Comparison of ENCODE assay signal across 8 cellular contexts in genomic region chr10:73413108-73413527, GRCh38. TPM values are rescaled to one million over a fixed set of nuclear protein-coding genes. Genes with fewer than 3 reads are reported as not detected.
A peak's percentile ranks its signal among the peaks of the same experiment; 100 is the strongest.
DNase-seq lines count a peak whose midpoint lies in the region; ATAC-seq, FAIRE-seq and TF ChIP-seq lines count a peak whose summit lies in the region.

No MANE protein-coding gene starts in this region.

- no peak for TF ChIP-seq EP300 in SK-N-SH (IDR thresholded peaks at IDR 0.05; ENCODE audit: borderline replicate concordance in 1 of 2, low read depth in 1 of 2, low read length in 1 of 2)
- TF ChIP-seq EP300 in HepG2 (IDR thresholded peaks at IDR 0.05; ENCODE audit: low read depth in 2 of 2, low read length in 2 of 2), result peak in 1 of 2 experiments; percentile 5; a peak in 2 of 4 replicates
- no peak for TF ChIP-seq EP300 in HepG2 (CRISPR knock-in tag; IDR thresholded peaks at IDR 0.05; ENCODE audit: borderline replicate concordance)

- ATAC-seq in GM21529 (IDR thresholded peaks at IDR 0.05; ENCODE audit: unreplicated experiment) (peak; percentile 29), HepG2 (peak; percentile 73)
- peak; percentile 61 for ATAC-seq in stimulated activated naive CD8-positive, alpha-beta T cell treated with anti-CD3 and anti-CD28 coated beads, Interleukin-15, amount 100 ng/mL, for 72 hours

- H3K9me3 ChIP-seq in HUES6 (ENCODE audit: control insufficient read depth, insufficient read depth, low read depth, low read length) (no peaks in the 10 kb centered on the region), SK-N-SH (no peaks in the 10 kb centered on the region), HepG2 (ENCODE audit: low read length) (no peaks in the 10 kb centered on the region)

- H3K27ac ChIP-seq in HUES6 (ENCODE audit: low read depth, low read length), result peak overlapping the region; percentile 88
- peak overlapping the region; percentile 80 to 88 for H3K27ac ChIP-seq in SK-N-SH (ENCODE audit: low read depth in 2 of 2, low read length in 1 of 2)
- peak overlapping the region; percentile 99 for H3K27ac ChIP-seq in HepG2 (ENCODE audit: extremely low read length, insufficient read depth, low read length)

- in situ Hi-C loops in HepG2 (cut with HindIII; ENCODE audit: extremely low pct_ligation_motif_present, low pct_unique_long_range_greater_than_20kb), result no loop called here

- H3K4me3 ChIP-seq in HUES6 (ENCODE audit: low read depth, low read length), result peak overlapping the region; percentile 86
- peak overlapping the region; percentile 74 to 83 for H3K4me3 ChIP-seq in SK-N-SH (ENCODE audit: low read depth in 2 of 2, low read length in 1 of 2)
- H3K4me3 ChIP-seq in HepG2 (replicated peaks in 1 of 3; ENCODE audit: insufficient read depth in 1 of 3, low read depth in 2 of 3, low read length in 3 of 3), result peak overlapping the region; percentile 64 to 100 (median 89)

- peak; percentile 30 for FAIRE-seq in HepG2 (lab: Jason Lieb, UNC)

- no peaks in the 10 kb centered on the region for H3K9me3 Mint-ChIP-seq in stimulated activated naive CD8-positive, alpha-beta T cell treated with anti-CD3 and anti-CD28 coated beads, Interleukin-15, amount 100 ng/mL, for 72 hours

- POLR2A ChIA-PET in SK-N-SH (lab: Yijun Ruan, JAX), result interaction anchor here (1.3 kb wide), 1 partner anchor 161 kb away, joined by 5 read pairs; no protein-coding TSS in a partner anchor
- POLR2A ChIA-PET in HepG2 (lab: Yijun Ruan, JAX), result interaction anchor here (1.0 to 2.1 kb wide), 8 partner anchors 10 to 428 kb away, joined by 3 to 13 read pairs (median 6); partner anchors contain the start of genes CFAP70, DNAJC9, MRPS16 and PPP3CB

- H3K4me2 ChIP-seq in SK-N-SH (peak overlapping the region; percentile 87), HepG2 (ENCODE audit: low read depth, low read length) (peak overlapping the region; percentile 73)

- H3K79me2 ChIP-seq in SK-N-SH (ENCODE audit: insufficient read depth) (peaks cover 57% of the 10 kb centered on the region), HepG2 (ENCODE audit: insufficient read depth, low read length) (peaks cover 47% of the 10 kb centered on the region)

- H2AFZ ChIP-seq in SK-N-SH (ENCODE audit: low read depth) (peak overlapping the region; percentile 41), HepG2 (ENCODE audit: low read length) (no peak overlapping the region)

- TF ChIP-seq POLR2A in HepG2 (IDR thresholded peaks at IDR 0.05; ENCODE audit: insufficient read depth in 1 of 2, low read depth in 2 of 2, low read length in 2 of 2), result peak in 1 of 2 experiments; percentile 79; a peak in 1 of 4 replicates

- H3K4me1 ChIP-seq in HUES6 (ENCODE audit: control insufficient read depth, insufficient read depth, low read length) (peaks cover 5% of the 10 kb centered on the region; the same call in 1 of the 2 replicates), SK-N-SH (ENCODE audit: control insufficient read depth in 1 of 2, insufficient read depth in 2 of 2, low read depth in 1 of 2, low read length in 1 of 2) (peaks cover 7 to 8% of the 10 kb centered on the region in 2 experiments; a peak in 1 of 4 replicates), HepG2 (ENCODE audit: insufficient read depth, low read length) (peaks cover 60% of the 10 kb centered on the region)

- no TSS peak for BruUV-seq in HepG2 (replicated peaks; lab: Mats Ljungman, UMichigan)

- TF ChIP-seq RAD21 in SK-N-SH (IDR thresholded peaks at IDR 0.05; ENCODE audit: low read length) (no peak), HepG2 (CRISPR knock-in tag; IDR thresholded peaks at IDR 0.05) (no peak)

- peak; percentile 17 for DNase-seq in NCI-H1436 (lab: John Stamatoyannopoulos, UW)
- no peak for DNase-seq in NCI-H1436 treated with DMSO at 0.1 percent for 48 hours (lab: John Stamatoyannopoulos, UW)
- peak; percentile 48 for DNase-seq in SK-N-SH
- DNase-seq in cerebellar cortex (ENCODE audit: low spot score), result peak; percentile 73
- peak; percentile 81 for DNase-seq in HepG2 (ENCODE audit: low spot score)
- DNase-seq in stimulated activated naive CD8-positive, alpha-beta T cell treated with anti-CD3 and anti-CD28 coated beads, Interleukin-15, amount 100 ng/mL, for 72 hours, result peak; percentile 55 to 62

- TF ChIP-seq CTCF in SK-N-SH (IDR thresholded peaks at IDR 0.05) (no peak), HepG2 (CRISPR knock-in tag; IDR thresholded peaks at IDR 0.05) (no peak)

- WGBS in SK-N-SH (ENCODE audit: low lambda C conversion rate), result 3% methylated on average over 9 of the region's 9 CpGs
- WGBS in HepG2 (ENCODE audit: low lambda C conversion rate), result 0% methylated on average over 9 of the region's 9 CpGs

- H4K20me1 ChIP-seq in SK-N-SH (ENCODE audit: insufficient read depth) (peaks cover 22% of the 10 kb centered on the region), HepG2 (ENCODE audit: insufficient read depth, low read length) (peaks cover 14% of the 10 kb centered on the region; the same call in 1 of the 2 replicates)

- H3K4me3 Mint-ChIP-seq in stimulated activated naive CD8-positive, alpha-beta T cell treated with anti-CD3 and anti-CD28 coated beads, Interleukin-15, amount 100 ng/mL, for 72 hours, result peak overlapping the region; percentile 96 to 99

- no peaks in the 10 kb centered on the region for H3K36me3 ChIP-seq in HUES6 (ENCODE audit: control insufficient read depth, insufficient read depth, low read length)
- H3K36me3 ChIP-seq in SK-N-SH (replicated peaks in 1 of 2; ENCODE audit: control insufficient read depth in 1 of 2, insufficient read depth in 2 of 2, low read length in 1 of 2), result peaks cover 0 to 13% of the 10 kb centered on the region in 2 experiments
- H3K36me3 ChIP-seq in HepG2 (replicated peaks in 1 of 2; ENCODE audit: control insufficient read depth in 1 of 2, insufficient read depth in 2 of 2, low read length in 2 of 2), result no peaks in the 10 kb centered on the region; a peak in 1 of 5 replicates

- no peaks in the 10 kb centered on the region for H3K9me2 ChIP-seq in SK-N-SH

- H3K27me3 ChIP-seq in HUES6 (ENCODE audit: control insufficient read depth, insufficient read depth, low read length) (no peaks in the 10 kb centered on the region), SK-N-SH (ENCODE audit: insufficient read depth) (no peaks in the 10 kb centered on the region), HepG2 (ENCODE audit: control insufficient read depth in 1 of 2, insufficient read depth in 2 of 2, low read length in 2 of 2) (no peaks in the 10 kb centered on the region; a peak in 1 of 5 replicates)

- H3F3A ChIP-seq in SK-N-SH (replicated peaks; ENCODE audit: insufficient read depth), result peaks cover 8% of the 10 kb centered on the region

- peaks cover 14% of the 10 kb centered on the region for H3K27me3 Mint-ChIP-seq in stimulated activated naive CD8-positive, alpha-beta T cell treated with anti-CD3 and anti-CD28 coated beads, Interleukin-15, amount 100 ng/mL, for 72 hours

- peak overlapping the region; percentile 95 to 98 for H3K27ac Mint-ChIP-seq in stimulated activated naive CD8-positive, alpha-beta T cell treated with anti-CD3 and anti-CD28 coated beads, Interleukin-15, amount 100 ng/mL, for 72 hours

- H3K9ac ChIP-seq in HUES6 (ENCODE audit: low read length) (peak overlapping the region; percentile 85), SK-N-SH (peak overlapping the region; percentile 95), HepG2 (ENCODE audit: insufficient read depth, low read depth, low read length) (peak overlapping the region; percentile 98)

- CTCF ChIA-PET in SK-N-SH (lab: Yijun Ruan, JAX), result interaction anchor here (1.0 to 1.6 kb wide), 3 partner anchors 19 to 161 kb away, joined by 3 to 4 read pairs (median 3); no protein-coding TSS in a partner anchor
- CTCF ChIA-PET in HepG2 (lab: Yijun Ruan, JAX; ENCODE audit: low intra/inter-chr PET ratio, low total read pairs), result no interaction called here

- H3K4me1 Mint-ChIP-seq in stimulated activated naive CD8-positive, alpha-beta T cell treated with anti-CD3 and anti-CD28 coated beads, Interleukin-15, amount 100 ng/mL, for 72 hours, result peaks cover 43% of the 10 kb centered on the region

- intact Hi-C loops in HepG2 (cut with micrococcal nuclease; ENCODE audit: unreplicated experiment), result loop anchor here (5.0 kb wide), 2 partner anchors 214 to 229 kb away; partner anchors contain the start of gene MYOZ1

RNA-seq across cellular contexts. Expression of gene ANXA7, which starts 0.7 kb away (rescaled TPM):
- polyA plus RNA-seq in SK-N-SH (2012; rRNA removed) (65.7 and 88.1 TPM in 2 replicates), HepG2 (2011; rRNA removed) (54.8 and 59.4 TPM in 2 replicates)
- 82.6 and 83.1 TPM in 2 replicates for polyA plus RNA-seq in SK-N-SH (2012; cell fraction: cytosol; rRNA removed)
- polyA plus RNA-seq in SK-N-SH (2012; cell fraction: nucleus; rRNA removed), result 38.1 and 67.6 TPM in 2 replicates
- total RNA-seq in HepG2 (2016; rRNA removed; fragmentation: Illumina TruSeq; extraction: Trizol), result 89.0 and 139 TPM in 2 replicates
- 10.5 and 13.7 TPM in 2 replicates for total RNA-seq in HepG2 (2016; cell fraction: cytosol; rRNA removed; fragmentation: Illumina TruSeq; extraction: Trizol; ENCODE audit: low read depth)
- total RNA-seq in HepG2 (2016; cell fraction: insoluble cytoplasmic fraction; rRNA removed; fragmentation: Illumina TruSeq; extraction: Trizol), result 94.2 and 145 TPM in 2 replicates
- total RNA-seq in HepG2 (2016; cell fraction: membrane; rRNA removed; fragmentation: Illumina TruSeq; extraction: Trizol), result 21.5 and 22.7 TPM in 2 replicates
- 39.7 and 46.6 TPM in 2 replicates for total RNA-seq in HepG2 (2016; cell fraction: nucleus; rRNA removed; fragmentation: Illumina TruSeq; extraction: Trizol)
- 38.7 and 48.7 TPM in 2 replicates for polyA plus RNA-seq in HepG2 (2011; cell fraction: cytosol; rRNA removed)
- 28.0 and 34.8 TPM in 2 replicates for polyA plus RNA-seq in HepG2 (2011; cell fraction: nucleus; rRNA removed)
- 48.1 and 51.9 TPM in 2 replicates for polyA plus RNA-seq in HepG2 (2012)
- polyA plus RNA-seq in HepG2 (2016; cell fraction: cytosol; fragmentation: Illumina TruSeq; extraction: Trizol; ENCODE audit: low read depth), result 7.4 and 8.4 TPM in 2 replicates
- 157 and 162 TPM in 2 replicates for polyA plus RNA-seq in HepG2 (2016; cell fraction: insoluble cytoplasmic fraction; fragmentation: Illumina TruSeq; extraction: Trizol; ENCODE audit: low read depth)
- 13.1 and 14.0 TPM in 2 replicates for polyA plus RNA-seq in HepG2 (2016; cell fraction: membrane; fragmentation: Illumina TruSeq; extraction: Trizol; ENCODE audit: low read depth)
- polyA plus RNA-seq in HepG2 (2016; cell fraction: nucleus; fragmentation: Illumina TruSeq; extraction: Trizol; ENCODE audit: insufficient read depth, low read depth), result 64.1 and 68.1 TPM in 2 replicates
- 99.7 and 122 TPM in 2 replicates for polyA minus RNA-seq in HepG2 (2011; rRNA and poly(A)+ RNA removed; ENCODE audit: low replicate concordance)
- 42.4 and 48.0 TPM in 2 replicates for polyA minus RNA-seq in HepG2 (2011; cell fraction: cytosol; rRNA and poly(A)+ RNA removed)
- polyA minus RNA-seq in HepG2 (2011; cell fraction: nucleus; rRNA and poly(A)+ RNA removed), result 29.0 and 39.9 TPM in 2 replicates

RNA-seq across cellular contexts. Expression of gene MSS51, which starts 20.2 kb away (rescaled TPM):
- polyA plus RNA-seq in SK-N-SH (2012; rRNA removed), result 0.95 and 1.8 TPM in 2 replicates
- 0.35 and 0.37 TPM in 2 replicates for polyA plus RNA-seq in SK-N-SH (2012; cell fraction: cytosol; rRNA removed)
- 9.0 and 11.7 TPM in 2 replicates for polyA plus RNA-seq in SK-N-SH (2012; cell fraction: nucleus; rRNA removed)
- total RNA-seq in HepG2 (2016; rRNA removed; fragmentation: Illumina TruSeq; extraction: Trizol), result 0.18 and 0.91 TPM in 2 replicates
- total RNA-seq in HepG2 (2016; cell fraction: cytosol; rRNA removed; fragmentation: Illumina TruSeq; extraction: Trizol; ENCODE audit: low read depth), result 0.09 and 0.20 TPM in 2 replicates
- 0.25 and 0.78 TPM in 2 replicates for total RNA-seq in HepG2 (2016; cell fraction: insoluble cytoplasmic fraction; rRNA removed; fragmentation: Illumina TruSeq; extraction: Trizol)
- 0.12 and 0.24 TPM in 2 replicates for total RNA-seq in HepG2 (2016; cell fraction: membrane; rRNA removed; fragmentation: Illumina TruSeq; extraction: Trizol)
- total RNA-seq in HepG2 (2016; cell fraction: nucleus; rRNA removed; fragmentation: Illumina TruSeq; extraction: Trizol), result 1.7 and 1.8 TPM in 2 replicates
- polyA plus RNA-seq in HepG2 (2011; rRNA removed), result 2.3 and 2.4 TPM in 2 replicates
- 0.52 and 0.54 TPM in 2 replicates for polyA plus RNA-seq in HepG2 (2011; cell fraction: cytosol; rRNA removed)
- polyA plus RNA-seq in HepG2 (2011; cell fraction: nucleus; rRNA removed), result 7.4 and 7.6 TPM in 2 replicates
- 0.76 and 1.1 TPM in 2 replicates for polyA plus RNA-seq in HepG2 (2012)
- 0.09 TPM in 1 of 2 replicates, not detected in the other for polyA plus RNA-seq in HepG2 (2016; cell fraction: cytosol; fragmentation: Illumina TruSeq; extraction: Trizol; ENCODE audit: low read depth)
- 0.12 and 0.15 TPM in 2 replicates for polyA plus RNA-seq in HepG2 (2016; cell fraction: insoluble cytoplasmic fraction; fragmentation: Illumina TruSeq; extraction: Trizol; ENCODE audit: low read depth)
- 0.11 and 0.16 TPM in 2 replicates for polyA plus RNA-seq in HepG2 (2016; cell fraction: membrane; fragmentation: Illumina TruSeq; extraction: Trizol; ENCODE audit: low read depth)
- polyA plus RNA-seq in HepG2 (2016; cell fraction: nucleus; fragmentation: Illumina TruSeq; extraction: Trizol; ENCODE audit: insufficient read depth, low read depth), result 2.8 and 3.4 TPM in 2 replicates
- polyA minus RNA-seq in HepG2 (2011; rRNA and poly(A)+ RNA removed; ENCODE audit: low replicate concordance), result 2.2 and 2.7 TPM in 2 replicates
- polyA minus RNA-seq in HepG2 (2011; cell fraction: cytosol; rRNA and poly(A)+ RNA removed), result 0.26 and 0.30 TPM in 2 replicates
- 6.8 and 7.6 TPM in 2 replicates for polyA minus RNA-seq in HepG2 (2011; cell fraction: nucleus; rRNA and poly(A)+ RNA removed)

RNA-seq across cellular contexts. Expression of gene CFAP70, which starts 54.5 kb away (rescaled TPM):
- polyA plus RNA-seq in SK-N-SH (2012; rRNA removed) (0.74 and 1.9 TPM in 2 replicates), HepG2 (2011; rRNA removed) (0.33 and 0.38 TPM in 2 replicates)
- 0.28 and 0.29 TPM in 2 replicates for polyA plus RNA-seq in SK-N-SH (2012; cell fraction: cytosol; rRNA removed)
- polyA plus RNA-seq in SK-N-SH (2012; cell fraction: nucleus; rRNA removed), result 5.3 and 9.2 TPM in 2 replicates
- 0.13 and 0.27 TPM in 2 replicates for total RNA-seq in HepG2 (2016; rRNA removed; fragmentation: Illumina TruSeq; extraction: Trizol)
- 0.09 TPM in 1 of 2 replicates, not detected in the other for total RNA-seq in HepG2 (2016; cell fraction: cytosol; rRNA removed; fragmentation: Illumina TruSeq; extraction: Trizol; ENCODE audit: low read depth)
- 0.24 and 0.25 TPM in 2 replicates for total RNA-seq in HepG2 (2016; cell fraction: insoluble cytoplasmic fraction; rRNA removed; fragmentation: Illumina TruSeq; extraction: Trizol)
- total RNA-seq in HepG2 (2016; cell fraction: membrane; rRNA removed; fragmentation: Illumina TruSeq; extraction: Trizol), result 0.06 and 0.10 TPM in 2 replicates
- 0.37 and 0.47 TPM in 2 replicates for total RNA-seq in HepG2 (2016; cell fraction: nucleus; rRNA removed; fragmentation: Illumina TruSeq; extraction: Trizol)
- polyA plus RNA-seq in HepG2 (2011; cell fraction: cytosol; rRNA removed), result 0.08 and 0.14 TPM in 2 replicates
- polyA plus RNA-seq in HepG2 (2011; cell fraction: nucleus; rRNA removed), result 0.59 and 0.73 TPM in 2 replicates
- 0.24 and 0.31 TPM in 2 replicates for polyA plus RNA-seq in HepG2 (2012)
- polyA plus RNA-seq in HepG2 (2016; cell fraction: cytosol; fragmentation: Illumina TruSeq; extraction: Trizol; ENCODE audit: low read depth), result not detected in 2 replicates
- polyA plus RNA-seq in HepG2 (2016; cell fraction: insoluble cytoplasmic fraction; fragmentation: Illumina TruSeq; extraction: Trizol; ENCODE audit: low read depth), result 0.05 and 0.12 TPM in 2 replicates
- polyA plus RNA-seq in HepG2 (2016; cell fraction: membrane; fragmentation: Illumina TruSeq; extraction: Trizol; ENCODE audit: low read depth), result not detected in 2 replicates
- 0.79 and 0.90 TPM in 2 replicates for polyA plus RNA-seq in HepG2 (2016; cell fraction: nucleus; fragmentation: Illumina TruSeq; extraction: Trizol; ENCODE audit: insufficient read depth, low read depth)
- 0.14 and 0.98 TPM in 2 replicates for polyA minus RNA-seq in HepG2 (2011; rRNA and poly(A)+ RNA removed; ENCODE audit: low replicate concordance)
- polyA minus RNA-seq in HepG2 (2011; cell fraction: cytosol; rRNA and poly(A)+ RNA removed), result not detected in 2 replicates
- polyA minus RNA-seq in HepG2 (2011; cell fraction: nucleus; rRNA and poly(A)+ RNA removed), result 1.1 and 1.5 TPM in 2 replicates
